20 cellular contexts compared by ENCODE assay signal in the genomic region with DNA sequence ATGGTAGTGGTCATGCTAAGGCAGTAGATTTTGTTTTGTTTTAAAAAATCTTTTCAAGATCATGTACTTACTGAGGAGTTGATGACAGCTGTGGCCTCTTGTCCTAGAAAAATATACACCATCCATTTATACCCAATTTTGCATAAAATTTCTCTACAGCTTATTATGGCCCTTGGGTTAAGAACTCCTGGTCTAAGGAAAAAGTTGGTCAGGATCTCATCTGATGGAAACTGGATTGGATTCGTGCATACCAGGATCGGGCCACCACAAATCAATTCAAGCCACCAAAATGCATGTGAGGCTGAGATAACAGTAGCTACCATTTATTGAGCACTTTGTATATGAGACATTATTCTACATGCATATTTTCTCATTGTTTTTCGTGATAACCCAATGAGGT.
"Had no signal": no experiment of that assay in that cellular context is flagged by ENCODE, and none has a peak within 500 bp of the region (broad histone marks: within the 10 kb centered on the region; RNA-seq: fewer than 3 reads in every experiment).

No MANE protein-coding gene starts in this region.

- H3K4me1 ChIP-seq: Peyer's patch, SJSA1 had no signal

- H3K27me3 ChIP-seq: Peyer's patch, SJSA1 had no signal

- H3K27me3 Mint-ChIP-seq: IgD-negative memory B cell had no signal

- DNase-seq: KBM-7, NCI-H1092, NCI-H1105 treated with DMSO at 0.1 percent for 48 hours, NCI-H1417 treated with DMSO at 0.1 percent for 48 hours, NCI-H187, NCI-H2029, NCI-H2081 treated with DMSO at 0.1 percent for 48 hours, NCI-H2171, NCI-H226, NCI-H446, NCI-H510A, NCI-H524 treated with DMSO at 0.1 percent for 48 hours, NCI-H69, NCI-H774, Peyer's patch, Right ventricle myocardium superior, SIG-M5 had no signal

- H3K9me3 ChIP-seq: Peyer's patch, SJSA1 had no signal

- H3K4me3 Mint-ChIP-seq: IgD-negative memory B cell had no signal

- H3K9me3 Mint-ChIP-seq: IgD-negative memory B cell had no signal

- H3K4me3 ChIP-seq: Peyer's patch, SJSA1, SK-N-MC had no signal

- H3K27ac ChIP-seq: Peyer's patch, SJSA1, SK-N-MC had no signal
